ENCODE assay signal across 13 cellular contexts in the genomic region with DNA sequence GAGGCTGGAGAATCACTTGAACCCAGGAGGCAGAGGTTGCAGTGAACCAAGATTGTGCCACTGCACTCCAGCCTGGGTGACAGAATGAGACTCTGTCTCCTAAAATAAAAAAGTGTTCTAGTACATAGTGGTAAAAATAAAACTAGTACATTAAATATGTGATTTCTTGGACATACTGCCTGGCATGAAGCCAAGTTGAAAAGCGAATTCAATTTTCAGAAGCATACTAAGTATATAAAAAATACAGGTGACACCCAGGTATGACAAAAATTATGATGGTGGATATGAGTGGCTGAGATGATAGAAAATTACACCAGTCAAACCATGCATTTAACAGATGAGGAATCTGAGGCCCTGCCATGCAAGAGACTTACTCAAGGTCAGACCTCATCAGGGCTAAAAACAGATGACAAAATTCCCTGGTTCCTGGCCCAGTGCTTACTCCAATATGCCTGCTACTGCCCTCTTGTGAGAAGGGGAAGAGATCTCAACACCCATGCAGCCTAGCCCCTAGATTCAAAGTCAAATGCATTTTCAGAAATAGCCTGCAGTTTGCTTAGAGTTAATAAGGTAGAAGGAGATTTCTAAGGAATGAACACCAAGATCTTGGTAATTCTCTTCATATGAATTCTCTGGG. TPM values are rescaled to one million over a fixed set of nuclear protein-coding genes. Genes with fewer than 3 reads are reported as not detected.
DNase-seq lines count a peak whose midpoint lies in the region; ATAC-seq and TF ChIP-seq lines count a peak whose summit lies in the region.
"Had no signal": no experiment of that assay in that cellular context is flagged by ENCODE, and none has a peak within 500 bp of the region (broad histone marks: within the 10 kb centered on the region; RNA-seq: fewer than 3 reads in every experiment).

No MANE protein-coding gene starts in this region.

- no peaks in the 10 kb centered on the region for H3K36me3 ChIP-seq in aorta (ENCODE audit: control insufficient read depth in 1 of 2, insufficient read depth in 2 of 2, low read length in 1 of 2)
- H3K36me3 ChIP-seq: uterus had no signal

- no peak overlapping the region for H2BK20ac ChIP-seq in H9 (ENCODE audit: low read depth, low read length, poor library complexity, severe bottlenecking)

- H3K4ac ChIP-seq in H9 (ENCODE audit: low read depth, low read length) = no peak overlapping the region

- H2BK5ac ChIP-seq in H9 (ENCODE audit: insufficient read length, low read length) = no peak overlapping the region

- intact Hi-C loops in aorta (cut with DNase I) = loop anchor here in 1 of 2 donors (5.0 kb wide), 1 partner anchor 47 kb away; the partner anchor contains the start of gene GNPDA1

- no peak overlapping the region for H2BK120ac ChIP-seq in H9 (ENCODE audit: low read depth, low read length, poor library complexity, severe bottlenecking)

- H3K23me2 ChIP-seq in H9 (ENCODE audit: insufficient read length, low read depth, low read length, poor library complexity, severe bottlenecking) = no peaks in the 10 kb centered on the region

- no peaks in the 10 kb centered on the region for H3K9me3 Mint-ChIP-seq in H9
- H3K9me3 Mint-ChIP-seq in activated T-cell treated with anti-CD3 and anti-CD28 coated beads, Interleukin-2, amount 50 U/mL, for 4 hours = no peaks in the 10 kb centered on the region
- H3K9me3 Mint-ChIP-seq in naive thymus-derived CD8-positive, alpha-beta T cell = no peaks in the 10 kb centered on the region

- DNase-seq in H9 = peak; percentile 38
- peak; percentile 76 for DNase-seq in SK-MEL-5 (ENCODE audit: low read depth, low spot score)
- DNase-seq in foreskin fibroblast = peak; percentile 56 to 57
- DNase-seq in retinal pigment epithelial cell (ENCODE audit: low read depth) = no peak
- DNase-seq in aorta = no peak
- no peak for DNase-seq in activated T-cell treated with anti-CD3 and anti-CD28 coated beads, Interleukin-2, amount 50 U/mL, for 4 hours
- DNase-seq in naive thymus-derived CD8-positive, alpha-beta T cell = no peak
- DNase-seq: activated CD4-positive, alpha-beta T cell treated with anti-CD3 and anti-CD28 coated beads, Interleukin-2, amount 50 U/mL, for 48 hours; left colon; NCI-H187; SHP77; uterus had no signal

- no peak overlapping the region for H3K9ac ChIP-seq in H9 (ENCODE audit: extremely low read depth, insufficient read length, low read length)

- no peak for ATAC-seq in aorta (ENCODE audit: low FRiP score)
- ATAC-seq in activated T-cell treated with anti-CD3 and anti-CD28 coated beads, Interleukin-2, amount 50 U/mL, for 4 hours = no peak
- ATAC-seq in naive thymus-derived CD8-positive, alpha-beta T cell = no peak
- ATAC-seq: left colon, sciatic nerve had no signal

- POLR2A ChIA-PET in naive thymus-derived CD8-positive, alpha-beta T cell (lab: Charles Lee) = no interaction called here

- WGBS in H9 (ENCODE audit: extremely low coverage, insufficient read length, low lambda C conversion rate) = no CpG with 5 or more reads among the region's 1 CpG
- WGBS in aorta, 2 donors = 23 to 28% methylated on average over 1 of the region's 1 CpG

- H3K56ac ChIP-seq in H9 (ENCODE audit: insufficient read length, low read depth, low read length) = no peak overlapping the region

- H3K27ac ChIP-seq in H9 (ENCODE audit: insufficient read length, low read depth, low read length) = no peak overlapping the region
- no peak overlapping the region for H3K27ac ChIP-seq in aorta (ENCODE audit: low read depth in 1 of 2, low read length in 2 of 2)
- H3K27ac ChIP-seq: uterus had no signal

- H3K4me1 Mint-ChIP-seq in H9 = peaks cover 15 to 20% of the 10 kb centered on the region in 2 experiments
- H3K4me1 Mint-ChIP-seq in activated T-cell treated with anti-CD3 and anti-CD28 coated beads, Interleukin-2, amount 50 U/mL, for 4 hours (ENCODE audit: low read depth) = peaks cover 13% of the 10 kb centered on the region
- peaks cover 9 to 22% (median 14%) of the 10 kb centered on the region in 4 donors for H3K4me1 Mint-ChIP-seq in naive thymus-derived CD8-positive, alpha-beta T cell

- H3K27me3 Mint-ChIP-seq in H9 (ENCODE audit: low read depth) = no peaks in the 10 kb centered on the region
- H3K27me3 Mint-ChIP-seq in activated T-cell treated with anti-CD3 and anti-CD28 coated beads, Interleukin-2, amount 50 U/mL, for 4 hours (ENCODE audit: low read depth) = no peaks in the 10 kb centered on the region
- H3K27me3 Mint-ChIP-seq in naive thymus-derived CD8-positive, alpha-beta T cell = no peaks in the 10 kb centered on the region

- H3K27ac Mint-ChIP-seq in H9 = no peak overlapping the region; a peak in 1 of 7 replicates
- H3K27ac Mint-ChIP-seq in naive thymus-derived CD8-positive, alpha-beta T cell = peak overlapping the region in 2 of 10 donors; percentile 49 to 65

- H3K4me3 Mint-ChIP-seq in H9 = no peak overlapping the region
- no peak overlapping the region for H3K4me3 Mint-ChIP-seq in activated T-cell treated with anti-CD3 and anti-CD28 coated beads, Interleukin-2, amount 50 U/mL, for 4 hours
- H3K4me3 Mint-ChIP-seq in naive thymus-derived CD8-positive, alpha-beta T cell = no peak overlapping the region

- no peak overlapping the region for H3K23ac ChIP-seq in H9 (ENCODE audit: insufficient read length, low read depth, low read length)

- H4K8ac ChIP-seq in H9 (replicated peaks; ENCODE audit: insufficient read length, low read depth, low read length) = no peak overlapping the region

- no peaks in the 10 kb centered on the region for H3K79me2 ChIP-seq in H9 (ENCODE audit: insufficient read depth, low read length)

- H3K4me1 ChIP-seq in H9 (ENCODE audit: insufficient read depth, low read length) = peaks cover 8% of the 10 kb centered on the region; the same call in 1 of the 2 replicates
- H3K4me1 ChIP-seq in aorta (ENCODE audit: control insufficient read depth in 1 of 2, insufficient read depth in 2 of 2, low read length in 2 of 2) = peaks cover 0 to 3% of the 10 kb centered on the region in 2 donors
- H3K4me1 ChIP-seq: uterus had no signal

- no peaks in the 10 kb centered on the region for H3K36me3 Mint-ChIP-seq in H9 (ENCODE audit: insufficient read depth in 1 of 3, low read depth in 3 of 3)
- H3K36me3 Mint-ChIP-seq in activated T-cell treated with anti-CD3 and anti-CD28 coated beads, Interleukin-2, amount 50 U/mL, for 4 hours (ENCODE audit: insufficient read depth) = no peaks in the 10 kb centered on the region
- no peaks in the 10 kb centered on the region for H3K36me3 Mint-ChIP-seq in naive thymus-derived CD8-positive, alpha-beta T cell

- no peaks in the 10 kb centered on the region for H3K79me1 ChIP-seq in H9 (ENCODE audit: insufficient read depth, low read depth, low read length, poor library complexity, severe bottlenecking)

- H2BK12ac ChIP-seq in H9 (ENCODE audit: insufficient read length, low read depth, low read length) = no peak overlapping the region

- H3K27me3 ChIP-seq in H9 (ENCODE audit: insufficient read depth, low read length) = no peaks in the 10 kb centered on the region
- H3K27me3 ChIP-seq in aorta (ENCODE audit: control insufficient read depth in 1 of 2, insufficient read depth in 2 of 2, low read length in 1 of 2) = no peaks in the 10 kb centered on the region
- H3K27me3 ChIP-seq: uterus had no signal

- in situ Hi-C loops in SK-MEL-5 (cut with HindIII; ENCODE audit: low pct_unique_long_range_greater_than_20kb, low sequenced_read_pairs) = no loop called here

- H2AK5ac ChIP-seq in H9 (ENCODE audit: insufficient read length, low read length) = no peak overlapping the region

- no peak overlapping the region for H4K91ac ChIP-seq in H9 (ENCODE audit: insufficient read length, low read depth, low read length)

- no peaks in the 10 kb centered on the region for H4K20me1 ChIP-seq in H9 (ENCODE audit: control insufficient read depth, insufficient read depth, insufficient read length)

- H3K4me3 ChIP-seq in foreskin fibroblast (ENCODE audit: low read depth in 1 of 2, low read length in 2 of 2) (no peak overlapping the region), retinal pigment epithelial cell (ENCODE audit: low read length) (no peak overlapping the region), aorta (ENCODE audit: low read length in 2 of 2) (no peak overlapping the region)
- H3K4me3 ChIP-seq: uterus had no signal

- no peak overlapping the region for H3K4me2 ChIP-seq in H9 (ENCODE audit: insufficient read depth, insufficient read length, low read length)

- no peak overlapping the region for H4K5ac ChIP-seq in H9 (ENCODE audit: insufficient read length, low read depth, low read length)

- H3K18ac ChIP-seq in H9 (ENCODE audit: insufficient read length, low read depth, low read length) = no peak overlapping the region

- TF ChIP-seq CTCF in H9 (conservative IDR thresholded peaks at IDR 0.05) (peak; percentile 60), foreskin fibroblast (IDR thresholded peaks at IDR 0.05; ENCODE audit: low read depth, low read length) (no peak), retinal pigment epithelial cell (conservative IDR thresholded peaks at IDR 0.05; ENCODE audit: low read depth, low read length) (peak; percentile 31)

- H2AFZ ChIP-seq in H9 (ENCODE audit: low read length) = no peak overlapping the region

- no peak overlapping the region for H2BK15ac ChIP-seq in H9 (ENCODE audit: low read depth, low read length)

- H3K9me3 ChIP-seq in H9 (ENCODE audit: control insufficient read depth, low read depth, low read length) = no peaks in the 10 kb centered on the region
- H3K9me3 ChIP-seq in aorta (ENCODE audit: control insufficient read depth, low read length) = no peaks in the 10 kb centered on the region
- H3K9me3 ChIP-seq: uterus had no signal

- no peak overlapping the region for H3T11ph ChIP-seq in H9 (ENCODE audit: low read length)

- H3K14ac ChIP-seq in H9 (ENCODE audit: insufficient read depth, low read length) = no peak overlapping the region

RNA-seq across cellular contexts. Expression of gene GNPDA1, which starts 46.6 kb away (rescaled TPM):
- 66.8 and 68.4 TPM in 2 replicates for total RNA-seq in H9 (2021)
- total RNA-seq in SK-MEL-5 (2014; rRNA removed; shearing (Covaris generic)) = 206 and 211 TPM in 2 replicates
- polyA plus RNA-seq in SK-MEL-5 (2015; cell fraction: cytosol; rRNA removed) = 167 and 178 TPM in 2 replicates
- polyA plus RNA-seq in SK-MEL-5 (2015; cell fraction: nucleus; rRNA removed) = 153 and 186 TPM in 2 replicates
- 10 to 100 TPM; 18.7 to 21.5 TPM for total RNA-seq in aorta
- 10 to 100 TPM; 13.0 to 24.0 TPM for polyA plus RNA-seq in aorta
- total RNA-seq in activated T-cell treated with anti-CD3 and anti-CD28 coated beads, Interleukin-2, amount 50 U/mL, for 4 hours = 100 to 1,000 TPM; 147 to 196 (median 149) TPM
- total RNA-seq in naive thymus-derived CD8-positive, alpha-beta T cell = 10 to 100 TPM; 27.3 to 29.4 TPM
- polyA plus RNA-seq in naive thymus-derived CD8-positive, alpha-beta T cell = 10 to 100 TPM; 40.9 to 51.0 (median 43.9) TPM

RNA-seq across cellular contexts. Expression of gene NDFIP1, which starts 49.2 kb away (rescaled TPM):
- total RNA-seq in H9 (2021) = 26.6 TPM in 2 replicates
- 38.6 and 41.8 TPM in 2 replicates for total RNA-seq in SK-MEL-5 (2014; rRNA removed; shearing (Covaris generic))
- 114 and 145 TPM in 2 replicates for polyA plus RNA-seq in SK-MEL-5 (2015; cell fraction: cytosol; rRNA removed)
- polyA plus RNA-seq in SK-MEL-5 (2015; cell fraction: nucleus; rRNA removed) = 5.0 and 9.2 TPM in 2 replicates
- 100 to 1,000 TPM in 1 of 2 donors, 10 to 100 TPM in 1; 93.7 to 120 TPM for total RNA-seq in aorta
- polyA plus RNA-seq in aorta = 10 to 100 TPM; 45.0 to 63.4 TPM
- total RNA-seq in activated T-cell treated with anti-CD3 and anti-CD28 coated beads, Interleukin-2, amount 50 U/mL, for 4 hours = 100 to 1,000 TPM; 115 to 145 (median 117) TPM
- 100 to 1,000 TPM; 123 to 125 TPM for total RNA-seq in naive thymus-derived CD8-positive, alpha-beta T cell
- polyA plus RNA-seq in naive thymus-derived CD8-positive, alpha-beta T cell = 100 to 1,000 TPM; 102 to 144 (median 127) TPM

Comparison
In these comparisons a context has a peak if more than half of its experiments do, and no peak if none do; other contexts are left out.
1. DNase-seq: peak in H9 (single experiment), SK-MEL-5 (single experiment) and foreskin fibroblast (2 of 2); none in retinal pigment epithelial cell (single experiment), aorta (0 of 2), activated T-cell treated with anti-CD3 and anti-CD28 coated beads, Interleukin-2, amount 50 U/mL, for 4 hours (single experiment) and naive thymus-derived CD8-positive, alpha-beta T cell (0 of 10).